Comparison of ENCODE assay signal across 24 cellular contexts in genomic region chr12:5305425-5305824, GRCh38.
A peak's percentile ranks its signal among the peaks of the same experiment; 100 is the strongest.
DNase-seq lines count a peak whose midpoint lies in the region; TF ChIP-seq lines count a peak whose summit lies in the region.
"Had no signal": no experiment of that assay in that cellular context is flagged by ENCODE, and none has a peak within 500 bp of the region (broad histone marks: within the 10 kb centered on the region; RNA-seq: fewer than 3 reads in every experiment).

No MANE protein-coding gene starts in this region.

- no peaks in the 10 kb centered on the region for H3K9me3 Mint-ChIP-seq in HFFc6
- H3K9me3 Mint-ChIP-seq: activated naive CD8-positive, alpha-beta T cell treated with anti-CD3 and anti-CD28 coated beads, Interleukin-2, amount 50 U/mL, for 24 hours; natural killer cell had no signal

- H3K36me3 Mint-ChIP-seq in HFFc6 (ENCODE audit: low read depth), result no peaks in the 10 kb centered on the region
- H3K36me3 Mint-ChIP-seq: immature natural killer cell, natural killer cell had no signal

- no peaks in the 10 kb centered on the region for H4K20me1 ChIP-seq in hepatocyte (ENCODE audit: insufficient read depth, poor library complexity, severe bottlenecking)
- H4K20me1 ChIP-seq: BLaER1 treated with 17β-estradiol and CSF1 and Interleukin-3, amounts not matched to agents 10 nM and 100 nM had no signal

- no peaks in the 10 kb centered on the region for H3K9me2 ChIP-seq in hepatocyte (replicated peaks; ENCODE audit: insufficient read depth)

- H2AFZ ChIP-seq in hepatocyte, result no peak overlapping the region

- 92% methylated on average over 7 of the region's 7 CpGs for WGBS in hepatocyte (ENCODE audit: low lambda C conversion rate, missing lambda C conversion rate)
- 48 to 72% (median 66%) methylated on average over 7 of the region's 7 CpGs for WGBS in spleen, 5 donors

- H3K4me1 Mint-ChIP-seq in HFFc6 (ENCODE audit: low read depth), result no peaks in the 10 kb centered on the region
- H3K4me1 Mint-ChIP-seq: activated CD4-positive, alpha-beta T cell treated with anti-CD3 and anti-CD28 coated beads for 36 hours; activated naive CD8-positive, alpha-beta T cell treated with anti-CD3 and anti-CD28 coated beads, Interleukin-2, amount 50 U/mL, for 24 hours; immature natural killer cell; natural killer cell had no signal

- no peak overlapping the region for H3K4me2 ChIP-seq in hepatocyte
- H3K4me2 ChIP-seq: BLaER1 treated with 17β-estradiol and CSF1 and Interleukin-3, amounts not matched to agents 10 nM and 100 nM had no signal

- H3K4me1 ChIP-seq in hepatocyte (ENCODE audit: insufficient read depth), result peaks cover 10% of the 10 kb centered on the region
- H3K4me1 ChIP-seq in spleen, result peaks cover 0 to 13% (median 0%) of the 10 kb centered on the region in 6 donors
- H3K4me1 ChIP-seq: BLaER1 treated with 17β-estradiol and CSF1 and Interleukin-3, amounts not matched to agents 10 nM and 100 nM; left lung; tibial nerve had no signal

- H3K4me3 Mint-ChIP-seq in HFFc6, result no peak overlapping the region
- H3K4me3 Mint-ChIP-seq: activated CD4-positive, alpha-beta T cell treated with anti-CD3 and anti-CD28 coated beads for 36 hours; activated naive CD8-positive, alpha-beta T cell treated with anti-CD3 and anti-CD28 coated beads, Interleukin-2, amount 50 U/mL, for 24 hours; immature natural killer cell; natural killer cell had no signal

- H3K79me2 ChIP-seq in hepatocyte, result no peaks in the 10 kb centered on the region

- TF ChIP-seq CTCF in hepatocyte (IDR thresholded peaks at IDR 0.05; ENCODE audit: poor library complexity), result no peak
- TF ChIP-seq CTCF in spleen (IDR thresholded peaks at IDR 0.05 in 8 of 11, conservative IDR thresholded peaks at IDR 0.05 in 3 of 11), result no peak
- TF ChIP-seq CTCF in HFFc6 (IDR thresholded peaks at IDR 0.05), result no peak

- peaks cover 3% of the 10 kb centered on the region for H3K27me3 Mint-ChIP-seq in HFFc6 (ENCODE audit: insufficient read depth)
- H3K27me3 Mint-ChIP-seq: activated naive CD8-positive, alpha-beta T cell treated with anti-CD3 and anti-CD28 coated beads, Interleukin-2, amount 50 U/mL, for 24 hours had no signal

- H3K27me3 ChIP-seq in hepatocyte, result no peaks in the 10 kb centered on the region
- peaks cover 0 to 5% (median 0%) of the 10 kb centered on the region in 7 donors for H3K27me3 ChIP-seq in spleen (replicated peaks in 1 of 7)
- H3K27me3 ChIP-seq: BLaER1 treated with 17β-estradiol and CSF1 and Interleukin-3, amounts not matched to agents 10 nM and 100 nM; left lung; tibial nerve had no signal

- TF ChIP-seq POLR2A in spleen (IDR thresholded peaks at IDR 0.05), result no peak

- H3K36me3 ChIP-seq in hepatocyte (replicated peaks; ENCODE audit: insufficient read depth, low read depth) (no peaks in the 10 kb centered on the region), spleen (no peaks in the 10 kb centered on the region)
- H3K36me3 ChIP-seq: BLaER1 treated with 17β-estradiol and CSF1 and Interleukin-3, amounts not matched to agents 10 nM and 100 nM; left lung; tibial nerve had no signal

- DNase-seq in DMS153 treated with DMSO at 0.1 percent for 48 hours (lab: John Stamatoyannopoulos, UW; ENCODE audit: unreplicated experiment) (peak; percentile 24), NCI-H2029 treated with DMSO at 0.1 percent for 48 hours (lab: John Stamatoyannopoulos, UW) (peak; percentile 11), hepatocyte (ENCODE audit: low spot score) (no peak), spleen (peak; percentile 71), HFFc6 (no peak), HUDEP-2 (lab: John Stamatoyannopoulos, UW; ENCODE audit: unreplicated experiment in 76 of 76) (no peak)
- no peak for DNase-seq in activated CD8-positive, alpha-beta memory T cell treated with anti-CD3 and anti-CD28 coated beads, Interleukin-2, amount 50 U/mL, for 4 hours
- DNase-seq: activated CD4-positive, alpha-beta T cell treated with anti-CD3 and anti-CD28 coated beads for 36 hours; activated gamma-delta T cell; activated naive CD8-positive, alpha-beta T cell treated with anti-CD3 and anti-CD28 coated beads, Interleukin-2, amount 50 U/mL, for 24 hours; central memory CD4-positive, alpha-beta T cell; hippocampal formation; immature natural killer cell; Kasumi-1; left lung; natural killer cell; NCI-H187; NCI-H226; OCI-M1 had no signal

- peak overlapping the region; percentile 85 for H3K27ac ChIP-seq in hepatocyte
- peak overlapping the region in 1 of 8 donors; percentile 14 for H3K27ac ChIP-seq in spleen
- H3K27ac ChIP-seq: BLaER1 treated with 17β-estradiol and CSF1 and Interleukin-3, amounts not matched to agents 10 nM and 100 nM; dorsolateral prefrontal cortex; HL-60; left lung; tibial nerve had no signal

- no peaks in the 10 kb centered on the region for H3K9me3 ChIP-seq in hepatocyte (ENCODE audit: low read depth)
- H3K9me3 ChIP-seq in spleen, result no peaks in the 10 kb centered on the region
- H3K9me3 ChIP-seq: BLaER1 treated with 17β-estradiol and CSF1 and Interleukin-3, amounts not matched to agents 10 nM and 100 nM; left lung; tibial nerve had no signal

- intact Hi-C loops in spleen (cut with DNase I; ENCODE audit: low total_unique reads), result no loop called here

- no peak overlapping the region for H3K4me3 ChIP-seq in hepatocyte
- H3K4me3 ChIP-seq in spleen, result no peak overlapping the region
- H3K4me3 ChIP-seq: BLaER1 treated with 17β-estradiol and CSF1 and Interleukin-3, amounts not matched to agents 10 nM and 100 nM; dorsolateral prefrontal cortex; GM12878; left lung; tibial nerve had no signal

- H3K27ac Mint-ChIP-seq in HFFc6, result no peak overlapping the region
- H3K27ac Mint-ChIP-seq: activated CD4-positive, alpha-beta T cell treated with anti-CD3 and anti-CD28 coated beads for 36 hours; activated naive CD8-positive, alpha-beta T cell treated with anti-CD3 and anti-CD28 coated beads, Interleukin-2, amount 50 U/mL, for 24 hours; immature natural killer cell; natural killer cell had no signal

Comparison
In these comparisons a context has a peak if more than half of its experiments do, and no peak if none do; other contexts are left out.
1. DNase-seq: peak in DMS153 treated with DMSO at 0.1 percent for 48 hours (single experiment), NCI-H2029 treated with DMSO at 0.1 percent for 48 hours (single experiment) and spleen (single experiment); none in hepatocyte (single experiment), activated CD8-positive, alpha-beta memory T cell treated with anti-CD3 and anti-CD28 coated beads, Interleukin-2, amount 50 U/mL, for 4 hours (single experiment), HFFc6 (single experiment) and HUDEP-2 (0 of 76).